Comparison of ENCODE assay signal across 19 cellular contexts in the genomic region with DNA sequence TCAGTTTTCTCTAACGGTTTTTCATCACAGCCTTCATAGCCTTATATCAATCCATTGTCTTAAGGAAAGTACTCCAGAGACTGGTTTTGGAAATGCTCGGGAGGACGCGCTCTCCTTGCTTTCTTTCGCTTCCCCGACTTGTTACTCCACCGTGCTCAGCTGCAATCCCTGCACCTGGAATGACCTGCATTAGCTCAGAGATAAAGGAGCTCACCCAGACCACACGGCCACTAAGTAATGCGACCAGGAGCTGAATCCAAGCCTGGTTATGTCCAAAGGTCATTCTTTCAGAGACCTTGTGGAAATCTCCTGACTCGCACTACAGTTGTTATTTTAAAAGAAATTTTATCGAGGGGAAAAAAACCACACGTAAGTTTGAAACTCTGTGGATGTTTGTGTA.
DNase-seq lines count a peak whose midpoint lies in the region; FAIRE-seq and TF ChIP-seq lines count a peak whose summit lies in the region.
"Had no signal": no experiment of that assay in that cellular context is flagged by ENCODE, and none has a peak within 500 bp of the region (broad histone marks: within the 10 kb centered on the region; RNA-seq: fewer than 3 reads in every experiment).

No MANE protein-coding gene starts in this region.

- H3K18ac ChIP-seq in H1 (ENCODE audit: extremely low read depth, low read length): no peak overlapping the region

- peaks cover 7% of the 10 kb centered on the region for H3K4me1 Mint-ChIP-seq in nephron progenitor cell
- no peaks in the 10 kb centered on the region for H3K4me1 Mint-ChIP-seq in type B pancreatic cell (ENCODE audit: unreplicated experiment)
- H3K4me1 Mint-ChIP-seq: CD14-positive monocyte had no signal

- no peaks in the 10 kb centered on the region for H3K9me3 Mint-ChIP-seq in nephron progenitor cell
- no peaks in the 10 kb centered on the region for H3K9me3 Mint-ChIP-seq in type B pancreatic cell

- no peak overlapping the region for H3K4me3 Mint-ChIP-seq in nephron progenitor cell
- H3K4me3 Mint-ChIP-seq in type B pancreatic cell: peak overlapping the region; percentile 21
- H3K4me3 Mint-ChIP-seq: CD14-positive monocyte had no signal

- H3K27ac Mint-ChIP-seq in nephron progenitor cell (peak overlapping the region; percentile 33), type B pancreatic cell (no peak overlapping the region)
- H3K27ac Mint-ChIP-seq: CD14-positive monocyte had no signal

- POLR2A ChIA-PET in H1 (lab: Charles Lee; ENCODE audit: partially characterized antibody): no interaction called here

- H3K23me2 ChIP-seq in H1 (ENCODE audit: low read depth, low read length): no peaks in the 10 kb centered on the region

- peak overlapping the region; percentile 41; the same call in 1 of the 2 replicates for H4K8ac ChIP-seq in H1 (ENCODE audit: extremely low read depth, insufficient read depth, low read length)

- no peak overlapping the region for H2BK5ac ChIP-seq in H1 (ENCODE audit: low read depth, low read length)

- no peak overlapping the region for H3K9ac ChIP-seq in H1 (replicated peaks in 1 of 4; ENCODE audit: extremely low read depth in 1 of 4, low read depth in 3 of 4, low read length in 3 of 4)
- H3K9ac ChIP-seq: KMS-11 had no signal

- H2AK5ac ChIP-seq in H1 (ENCODE audit: low read depth, low read length): no peak overlapping the region

- H3K23ac ChIP-seq in H1 (ENCODE audit: insufficient read length): no peak overlapping the region

- FAIRE-seq in H1 (lab: Jason Lieb, UNC): no peak
- no peak for FAIRE-seq in H54 (lab: Jason Lieb, UNC)

- H3K27me3 Mint-ChIP-seq in nephron progenitor cell (ENCODE audit: low read depth, poor library complexity) (no peaks in the 10 kb centered on the region), type B pancreatic cell (no peaks in the 10 kb centered on the region)

- no peak overlapping the region for H2BK20ac ChIP-seq in H1 (ENCODE audit: low read length)

- TF ChIP-seq RAD21 in H1 (IDR thresholded peaks at IDR 0.05 in 1 of 2, conservative IDR thresholded peaks at IDR 0.05 in 1 of 2; ENCODE audit: low read depth in 2 of 2, low read length in 2 of 2): no peak

- no peaks in the 10 kb centered on the region for H3K79me2 ChIP-seq in H1 (ENCODE audit: control insufficient read depth in 1 of 2, insufficient read depth in 2 of 2, low read length in 2 of 2)

- H2BK120ac ChIP-seq in H1 (replicated peaks; ENCODE audit: low read depth, low read length): no peak overlapping the region

- H3K4me3 ChIP-seq in MG63: 0 out of 2 replicates have a peak overlapping the region, but pooled peaks have one; percentile 3
- no peak overlapping the region for H3K4me3 ChIP-seq in H1 (ENCODE audit: extremely low read depth in 1 of 4, insufficient read depth in 2 of 4, low read depth in 3 of 4, low read length in 4 of 4)
- no peak overlapping the region for H3K4me3 ChIP-seq in spleen
- H3K4me3 ChIP-seq: Peyer's patch had no signal

- H2BK12ac ChIP-seq in H1 (ENCODE audit: low read depth, low read length): no peak overlapping the region

- no peaks in the 10 kb centered on the region for H3K36me3 ChIP-seq in MG63
- peaks cover 2 to 70% (median 16%) of the 10 kb centered on the region in 4 experiments; a peak in 6 of 8 replicates for H3K36me3 ChIP-seq in H1 (ENCODE audit: control insufficient read depth in 2 of 4, insufficient read depth in 4 of 4, low read length in 3 of 4)
- no peaks in the 10 kb centered on the region for H3K36me3 ChIP-seq in spleen
- H3K36me3 ChIP-seq: Peyer's patch had no signal

- H3K4me1 ChIP-seq in H1 (replicated peaks in 1 of 4; ENCODE audit: control insufficient read depth in 3 of 4, insufficient read depth in 4 of 4, low read length in 3 of 4): no peaks in the 10 kb centered on the region
- H3K4me1 ChIP-seq in spleen: no peaks in the 10 kb centered on the region
- H3K4me1 ChIP-seq: Peyer's patch had no signal

- H2AFZ ChIP-seq in H1 (ENCODE audit: low read length): no peak overlapping the region

- no peak overlapping the region for H3K14ac ChIP-seq in H1 (ENCODE audit: insufficient read length)

- H3K27me3 ChIP-seq in MG63: peaks cover 34% of the 10 kb centered on the region
- no peaks in the 10 kb centered on the region for H3K27me3 ChIP-seq in H1 (replicated peaks in 1 of 4; ENCODE audit: control insufficient read depth in 3 of 4, extremely low read depth in 1 of 4, insufficient read depth in 3 of 4, low read length in 3 of 4)
- no peaks in the 10 kb centered on the region for H3K27me3 ChIP-seq in spleen (replicated peaks in 1 of 7)
- H3K27me3 ChIP-seq: Peyer's patch had no signal

- H3K56ac ChIP-seq in H1 (replicated peaks; ENCODE audit: insufficient read length, low read depth, low read length): no peak overlapping the region

- no peak for TF ChIP-seq EP300 in H1 (IDR thresholded peaks at IDR 0.05; ENCODE audit: borderline replicate concordance in 1 of 2, low read depth in 2 of 2, low read length in 2 of 2)

- CTCF ChIA-PET in H1 (lab: Charles Lee; ENCODE audit: partially characterized antibody): interaction anchor here (1.1 to 1.4 kb wide), 3 partner anchors 44 to 178 kb away, joined by 3 to 5 read pairs (median 4); no protein-coding TSS in a partner anchor

- no peak overlapping the region for H4K91ac ChIP-seq in H1 (replicated peaks; ENCODE audit: insufficient read length, low read length)

- no peak for TF ChIP-seq POLR2A in H1 (IDR thresholded peaks at IDR 0.05; ENCODE audit: control extremely low read depth in 1 of 2, low read depth in 2 of 2, low read length in 2 of 2)
- TF ChIP-seq POLR2A in H54 (IDR thresholded peaks at IDR 0.05; ENCODE audit: low read depth, low read length): no peak
- no peak for TF ChIP-seq POLR2A in spleen (IDR thresholded peaks at IDR 0.05)

- intact Hi-C loops in spleen (cut with DNase I; ENCODE audit: low total_unique reads): no loop called here

- no peak overlapping the region for H3K4ac ChIP-seq in H1 (replicated peaks; ENCODE audit: insufficient read length, low read depth, low read length)

- no peaks in the 10 kb centered on the region for H4K20me1 ChIP-seq in H1 (replicated peaks in 1 of 2; ENCODE audit: control insufficient read depth in 1 of 2, insufficient read depth in 2 of 2, low read length in 2 of 2)

- no peaks in the 10 kb centered on the region for H3K79me1 ChIP-seq in H1 (ENCODE audit: low read depth, low read length)

- H3K4me2 ChIP-seq in H1 (ENCODE audit: insufficient read depth in 1 of 2, low read depth in 2 of 2, low read length in 2 of 2): no peak overlapping the region
- H3K4me2 ChIP-seq: KMS-11 had no signal

- WGBS in H1 (ENCODE audit: extremely low coverage in 1 of 2, insufficient coverage in 1 of 2, insufficient read length in 1 of 2, insufficient replicate concordance in 2 of 2, low coverage in 1 of 2, low lambda C conversion rate in 2 of 2, missing lambda C conversion rate in 1 of 2), 2 experiments: 92% methylated on average over 12 of the region's 12 CpGs; no CpG with 5 or more reads in 1 of the 2 experiments
- 79 to 91% (median 87%) methylated on average over 12 of the region's 12 CpGs for WGBS in spleen, 5 donors

- H4K5ac ChIP-seq in H1 (ENCODE audit: insufficient read length, low read depth, low read length): no peak overlapping the region

- H3K36me3 Mint-ChIP-seq in nephron progenitor cell (ENCODE audit: low read depth) (peaks cover 41% of the 10 kb centered on the region), type B pancreatic cell (peaks cover 7% of the 10 kb centered on the region)
- H3K36me3 Mint-ChIP-seq: CD14-positive monocyte had no signal

- no peak overlapping the region for H2BK15ac ChIP-seq in H1 (ENCODE audit: low read length)

- DNase-seq in MG63: no peak
- no peak for DNase-seq in H1 (ENCODE audit: low read depth in 1 of 2, low spot score in 2 of 2)
- no peak for DNase-seq in nephron progenitor cell
- DNase-seq in type B pancreatic cell (ENCODE audit: extremely low spot score, unreplicated experiment): no peak
- DNase-seq in activated CD8-positive, alpha-beta memory T cell treated with anti-CD3 and anti-CD28 coated beads for 24 hours: no peak
- DNase-seq in H54 (ENCODE audit: insufficient read length, low spot score): no peak
- DNase-seq in spleen: no peak
- no peak for DNase-seq in NCI-H1105 (lab: John Stamatoyannopoulos, UW)
- DNase-seq: ACHN, AML-193, GF-D8, NCI-H1417 treated with DMSO at 0.1 percent for 48 hours, NCI-H1930, NCI-H226, NCI-H524 treated with DMSO at 0.1 percent for 48 hours, Peyer's patch, SW 1271 had no signal

- H3K9me3 ChIP-seq in MG63 (no peaks in the 10 kb centered on the region), H1 (ENCODE audit: insufficient read depth in 2 of 2, low read depth in 1 of 2, low read length in 1 of 2) (no peaks in the 10 kb centered on the region), spleen (no peaks in the 10 kb centered on the region)
- H3K9me3 ChIP-seq: Peyer's patch had no signal

- TF ChIP-seq CTCF in H1 (IDR thresholded peaks at IDR 0.05; ENCODE audit: control extremely low read depth in 1 of 3, insufficient read depth in 1 of 3, low read depth in 1 of 3, low read length in 3 of 3): no peak
- TF ChIP-seq CTCF in nephron progenitor cell (IDR thresholded peaks at IDR 0.05): no peak
- no peak for TF ChIP-seq CTCF in type B pancreatic cell (conservative IDR thresholded peaks at IDR 0.05)
- TF ChIP-seq CTCF in spleen (IDR thresholded peaks at IDR 0.05 in 8 of 11, conservative IDR thresholded peaks at IDR 0.05 in 3 of 11): no peak

- H3K27ac ChIP-seq in H1 (ENCODE audit: low read depth, low read length) (no peak overlapping the region), spleen (no peak overlapping the region)
- H3K27ac ChIP-seq: KMS-11, Peyer's patch had no signal

TF ChIP-seq in H1, 55 proteins besides CTCF, POLR2A, EP300 and RAD21:
- TF ChIP-seq RXRA (IDR thresholded peaks at IDR 0.05; ENCODE audit: insufficient read depth, low read depth, low read length) (no peak), TAF7 (optimal IDR thresholded peaks at IDR 0.05; ENCODE audit: borderline replicate concordance, low read depth, low read length) (no peak), JUN (IDR thresholded peaks at IDR 0.05; ENCODE audit: low read depth, low read length) (no peak), TAF1 (IDR thresholded peaks at IDR 0.05; ENCODE audit: low read depth, low read length) (no peak), POU5F1 (IDR thresholded peaks at IDR 0.05; ENCODE audit: low read depth, low read length) (no peak)
- TF ChIP-seq, protein P1, sequence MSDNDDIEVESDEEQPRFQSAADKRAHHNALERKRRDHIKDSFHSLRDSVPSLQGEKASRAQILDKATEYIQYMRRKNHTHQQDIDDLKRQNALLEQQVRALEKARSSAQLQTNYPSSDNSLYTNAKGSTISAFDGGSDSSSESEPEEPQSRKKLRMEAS (IDR thresholded peaks at IDR 0.05): no peak
- TF ChIP-seq, protein P2, sequence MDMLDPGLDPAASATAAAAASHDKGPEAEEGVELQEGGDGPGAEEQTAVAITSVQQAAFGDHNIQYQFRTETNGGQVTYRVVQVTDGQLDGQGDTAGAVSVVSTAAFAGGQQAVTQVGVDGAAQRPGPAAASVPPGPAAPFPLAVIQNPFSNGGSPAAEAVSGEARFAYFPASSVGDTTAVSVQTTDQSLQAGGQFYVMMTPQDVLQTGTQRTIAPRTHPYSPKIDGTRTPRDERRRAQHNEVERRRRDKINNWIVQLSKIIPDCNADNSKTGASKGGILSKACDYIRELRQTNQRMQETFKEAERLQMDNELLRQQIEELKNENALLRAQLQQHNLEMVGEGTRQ (IDR thresholded peaks at IDR 0.05; ENCODE audit: low read length): no peak
